Comparison of ENCODE assay signal across 16 cellular contexts in genomic region chr1:227892930-227893695, GRCh38. TPM values are rescaled to one million over a fixed set of nuclear protein-coding genes. Genes with fewer than 3 reads are reported as not detected.
DNase-seq lines count a peak whose midpoint lies in the region; ATAC-seq and TF ChIP-seq lines count a peak whose summit lies in the region.
"Had no signal": no experiment of that assay in that cellular context is flagged by ENCODE, and none has a peak within 500 bp of the region (broad histone marks: within the 10 kb centered on the region; RNA-seq: fewer than 3 reads in every experiment).

No MANE protein-coding gene starts in this region.

- no peaks in the 10 kb centered on the region for H3K9me3 ChIP-seq in Caco-2
- H3K9me3 ChIP-seq in Panc1 (ENCODE audit: control insufficient read depth, insufficient read depth, low read depth, low read length): no peaks in the 10 kb centered on the region
- H3K9me3 ChIP-seq in neural progenitor cell (ENCODE audit: low read depth): no peaks in the 10 kb centered on the region

- no peak overlapping the region for H3K4me3 ChIP-seq in Caco-2 (ENCODE audit: low read depth, low read length)
- H3K4me3 ChIP-seq in Panc1 (ENCODE audit: low read depth in 2 of 2, low read length in 2 of 2): no peak overlapping the region
- no peak overlapping the region for H3K4me3 ChIP-seq in neural progenitor cell

- in situ Hi-C loops in Panc1 (cut with HindIII; ENCODE audit: low pct_unique_long_range_greater_than_20kb, low sequenced_read_pairs): no loop called here

- H3F3A ChIP-seq in neural progenitor cell (ENCODE audit: low read depth): no peaks in the 10 kb centered on the region

- H3K4me1 Mint-ChIP-seq in Caco-2 (ENCODE audit: low read depth, unreplicated experiment) (peaks cover 4% of the 10 kb centered on the region), osteocyte (ENCODE audit: unreplicated experiment) (peaks cover 37% of the 10 kb centered on the region), neural progenitor cell (no peaks in the 10 kb centered on the region)

- H3K4me3 Mint-ChIP-seq in Caco-2 (ENCODE audit: unreplicated experiment) (no peak overlapping the region), osteocyte (ENCODE audit: unreplicated experiment) (no peak overlapping the region), neural progenitor cell (no peak overlapping the region)
- H3K4me3 Mint-ChIP-seq: effector memory CD8-positive, alpha-beta T cell; stimulated activated naive CD8-positive, alpha-beta T cell treated with anti-CD3 and anti-CD28 coated beads, Interleukin-15, amount 100 ng/mL, for 72 hours had no signal

- TF ChIP-seq CTCF in Caco-2 (IDR thresholded peaks at IDR 0.05; ENCODE audit: insufficient read depth in 1 of 2, low read depth in 1 of 2, low read length in 1 of 2, severe bottlenecking in 1 of 2, unreplicated experiment in 1 of 2) (no peak), Panc1 (IDR thresholded peaks at IDR 0.05) (no peak), osteocyte (IDR thresholded peaks at IDR 0.05) (no peak), neural progenitor cell (IDR thresholded peaks at IDR 0.05) (no peak)

- peak overlapping the region; percentile 3 for H3K27ac Mint-ChIP-seq in Caco-2 (ENCODE audit: unreplicated experiment)
- H3K27ac Mint-ChIP-seq in osteocyte (ENCODE audit: unreplicated experiment): peak overlapping the region; percentile 50
- H3K27ac Mint-ChIP-seq in neural progenitor cell: no peak overlapping the region

- ATAC-seq in Panc1 (no peak), HG03378 (IDR thresholded peaks at IDR 0.05; ENCODE audit: unreplicated experiment) (no peak), GM21786 (IDR thresholded peaks at IDR 0.05; ENCODE audit: unreplicated experiment) (no peak), HG03045 (IDR thresholded peaks at IDR 0.05; ENCODE audit: unreplicated experiment) (no peak)
- ATAC-seq: effector memory CD8-positive, alpha-beta T cell; stimulated activated naive CD8-positive, alpha-beta T cell treated with anti-CD3 and anti-CD28 coated beads, Interleukin-15, amount 100 ng/mL, for 72 hours had no signal

- peaks cover 45% of the 10 kb centered on the region for H3K4me1 ChIP-seq in Caco-2
- peaks cover 40% of the 10 kb centered on the region for H3K4me1 ChIP-seq in Panc1 (ENCODE audit: control insufficient read depth, insufficient read depth, low read length)
- H3K4me1 ChIP-seq in neural progenitor cell: peaks cover 6% of the 10 kb centered on the region

- peak overlapping the region; percentile 15; the same call in 1 of the 2 replicates for H3K27ac ChIP-seq in Panc1 (ENCODE audit: low read length)
- H3K27ac ChIP-seq in neural progenitor cell: no peak overlapping the region

- intact Hi-C loops in Caco-2 (cut with micrococcal nuclease; ENCODE audit: unreplicated experiment): loop anchor here (5.0 kb wide), 1 partner anchor 106 kb away; no protein-coding TSS in a partner anchor
- intact Hi-C loops in Panc1 (cut with micrococcal nuclease; ENCODE audit: unreplicated experiment): no loop called here

- no peaks in the 10 kb centered on the region for H4K20me1 ChIP-seq in neural progenitor cell (ENCODE audit: low read depth)

- POLR2A ChIA-PET in Caco-2 (lab: Charles Lee): no interaction called here
- POLR2A ChIA-PET in Panc1 (lab: Charles Lee): no interaction called here

- no peaks in the 10 kb centered on the region for H3K36me3 Mint-ChIP-seq in Caco-2 (ENCODE audit: insufficient read depth, unreplicated experiment)
- H3K36me3 Mint-ChIP-seq in osteocyte (ENCODE audit: unreplicated experiment): no peaks in the 10 kb centered on the region
- no peaks in the 10 kb centered on the region for H3K36me3 Mint-ChIP-seq in neural progenitor cell

- no peak overlapping the region for H3K4me2 ChIP-seq in neural progenitor cell

- BruUV-seq in Caco-2 (replicated peaks; lab: Mats Ljungman, UMichigan) (no TSS peak), Panc1 (replicated peaks; lab: Mats Ljungman, UMichigan) (no TSS peak)

- H3K27me3 ChIP-seq in Caco-2 (replicated peaks; ENCODE audit: control insufficient read depth, insufficient read depth, low read length) (no peaks in the 10 kb centered on the region), Panc1 (ENCODE audit: control insufficient read depth, insufficient read depth, low read length) (no peaks in the 10 kb centered on the region), neural progenitor cell (no peaks in the 10 kb centered on the region)

- no peak overlapping the region for H3K9ac ChIP-seq in neural progenitor cell

- no peaks in the 10 kb centered on the region for H3K9me3 Mint-ChIP-seq in Caco-2 (ENCODE audit: unreplicated experiment)
- no peaks in the 10 kb centered on the region for H3K9me3 Mint-ChIP-seq in osteocyte (ENCODE audit: unreplicated experiment)
- H3K9me3 Mint-ChIP-seq in neural progenitor cell: no peaks in the 10 kb centered on the region
- H3K9me3 Mint-ChIP-seq: effector memory CD8-positive, alpha-beta T cell; stimulated activated naive CD8-positive, alpha-beta T cell treated with anti-CD3 and anti-CD28 coated beads, Interleukin-15, amount 100 ng/mL, for 72 hours had no signal

- CTCF ChIA-PET in Caco-2 (lab: Charles Lee) (no interaction called here), Panc1 (lab: Charles Lee) (no interaction called here)

- no peak overlapping the region for H2AFZ ChIP-seq in neural progenitor cell (replicated peaks)

- H3K79me2 ChIP-seq in neural progenitor cell (ENCODE audit: low read depth): no peaks in the 10 kb centered on the region

- DNase-seq in Caco-2 (peak in 1 of 2 experiments; percentile 36), Panc1 (ENCODE audit: low read depth, low spot score) (no peak), ecto neural progenitor cell (ENCODE audit: low spot score) (peak; percentile 48), osteocyte (ENCODE audit: extremely low spot score, unreplicated experiment) (peak; percentile 66), neural progenitor cell (ENCODE audit: low spot score) (no peak)
- DNase-seq: DND-41, foreskin fibroblast, Karpas-422, NCI-H1930, NCI-H748 treated with DMSO at 0.1 percent for 48 hours, SIG-M5 had no signal

- H3K27me3 Mint-ChIP-seq in Caco-2 (ENCODE audit: insufficient read depth, unreplicated experiment) (no peaks in the 10 kb centered on the region), osteocyte (ENCODE audit: unreplicated experiment) (no peaks in the 10 kb centered on the region), neural progenitor cell (ENCODE audit: insufficient read depth, low read depth) (peaks cover 6% of the 10 kb centered on the region)
- H3K27me3 Mint-ChIP-seq: effector memory CD8-positive, alpha-beta T cell; stimulated activated naive CD8-positive, alpha-beta T cell treated with anti-CD3 and anti-CD28 coated beads, Interleukin-15, amount 100 ng/mL, for 72 hours had no signal

- H3K36me3 ChIP-seq in Caco-2 (ENCODE audit: control insufficient read depth, insufficient read depth, low read length) (no peaks in the 10 kb centered on the region), Panc1 (ENCODE audit: control insufficient read depth, insufficient read depth, low read length) (no peaks in the 10 kb centered on the region), neural progenitor cell (no peaks in the 10 kb centered on the region)

RNA-seq across cellular contexts. Expression of gene WNT9A, which starts 54.6 kb away (rescaled TPM):
- total RNA-seq in Caco-2 (2022) (0.32 and 0.68 TPM in 2 replicates), Panc1 (2021; ENCODE audit: unreplicated experiment) (26.5 TPM), osteocyte (4.8 and 4.9 TPM in 2 replicates), neural progenitor cell (ENCODE audit: low replicate concordance) (1.4 and 2.7 TPM in 2 replicates)
- polyA plus RNA-seq in Panc1 (2012; ENCODE audit: insufficient read length): 46.9 TPM

Comparison
In these comparisons a context has a peak if more than half of its experiments do, and no peak if none do; other contexts are left out.
1. DNase-seq: peak in ecto neural progenitor cell (single experiment) and osteocyte (single experiment); none in Panc1 (single experiment) and neural progenitor cell (single experiment).